In genomic region chr10:86401588-86402282, GRCh38 we compare ENCODE assay signal across 8 cellular contexts. TPM values are rescaled to one million over a fixed set of nuclear protein-coding genes. Genes with fewer than 3 reads are reported as not detected.
A peak's percentile ranks its signal among the peaks of the same experiment; 100 is the strongest.
DNase-seq lines count a peak whose midpoint lies in the region; ATAC-seq and TF ChIP-seq lines count a peak whose summit lies in the region.

No MANE protein-coding gene starts in this region.

- H3K4me1 ChIP-seq in heart left ventricle, result peaks cover 0 to 38% (median 26%) of the 10 kb centered on the region in 12 donors
- H3K4me1 ChIP-seq in iPS-20b (ENCODE audit: insufficient read depth, low read length), result no peaks in the 10 kb centered on the region

- 24 to 35% (median 25%) methylated on average over 27 of the region's 27 CpGs for WGBS in heart left ventricle, 4 donors

- peak overlapping the region in 2 of 12 donors; percentile 76 to 89 for H3K27ac ChIP-seq in heart left ventricle
- H3K27ac ChIP-seq in iPS-20b (ENCODE audit: low read length), result no peak overlapping the region

- no peak for DNase-seq in heart left ventricle
- DNase-seq in Right ventricle myocardium inferior (ENCODE audit: missing footprints), result no peak
- DNase-seq in activated naive CD4-positive, alpha-beta T cell treated with anti-CD3 and anti-CD28 coated beads, Interleukin-2, amount 50 U/mL, for 16 hours, result peak; percentile 34
- peak; percentile 14 to 74 for DNase-seq in stimulated activated CD4-positive, alpha-beta T cell treated with anti-CD3 and anti-CD28 coated beads, Interleukin-4, amount 100 ng/mL, for 4 hours
- no peak for DNase-seq in NK-92 treated with Interleukin-12 subunit alpha and Interleukin-12 subunit beta, amount 100 ng/mL, for 24 hours (lab: John Stamatoyannopoulos, UW)
- no peak for DNase-seq in SIG-M5 treated with dmso at 0.1 percent for 504 hours (lab: John Stamatoyannopoulos, UW; ENCODE audit: unreplicated experiment)

- H3K9ac ChIP-seq in iPS-20b (ENCODE audit: low read depth, low read length), result no peak overlapping the region

- H3K36me3 ChIP-seq in heart left ventricle (no peaks in the 10 kb centered on the region), iPS-20b (ENCODE audit: insufficient read depth, low read depth, low read length) (no peaks in the 10 kb centered on the region)

- intact Hi-C loops in heart left ventricle (cut with DNase I) (loop anchor here in 8 of 10 donors (2.0 to 10.0 kb wide), 4 partner anchors 123 to 186 kb away; partner anchors contain the start of gene WAPL (in 1 of the 8)), Right ventricle myocardium inferior (cut with DNase I) (loop anchor here (5.0 kb wide), 1 partner anchor 231 kb away; no protein-coding TSS in a partner anchor)

- H3K4me3 ChIP-seq in heart left ventricle, result peak overlapping the region in 10 of 12 donors; percentile 37 to 76 (median 62)
- peak overlapping the region; percentile 78; the same call in 1 of the 2 replicates for H3K4me3 ChIP-seq in iPS-20b (ENCODE audit: low read length)

- H3K27me3 ChIP-seq in heart left ventricle (peaks cover 0 to 19% (median 0%) of the 10 kb centered on the region in 9 donors), iPS-20b (ENCODE audit: insufficient read depth, low read length) (peaks cover 47% of the 10 kb centered on the region)

- ATAC-seq in heart left ventricle, result peak in 2 of 4 donors; percentile 1 to 3
- no peak for ATAC-seq in Right ventricle myocardium inferior
- no peak for ATAC-seq in GM18870 (IDR thresholded peaks at IDR 0.05; ENCODE audit: unreplicated experiment)

- H3K9me3 ChIP-seq in heart left ventricle (peaks cover 0 to 14% (median 0%) of the 10 kb centered on the region in 12 donors), iPS-20b (ENCODE audit: insufficient read depth, low read depth, low read length) (no peaks in the 10 kb centered on the region)

- TF ChIP-seq CTCF in heart left ventricle (IDR thresholded peaks at IDR 0.05), result no peak

- TF ChIP-seq POLR2A in heart left ventricle (IDR thresholded peaks at IDR 0.05), result no peak

RNA-seq across cellular contexts. Expression of gene GRID1, which starts 35.1 kb away (rescaled TPM):
- total RNA-seq in heart left ventricle (1 to 10 TPM in 8 of 9 donors, under 1 TPM in 1; 0.93 to 3.4 (median 1.6) TPM), Right ventricle myocardium inferior (1.3 TPM)
- polyA plus RNA-seq in heart left ventricle, result 1 to 10 TPM in 1 of 2 donors, under 1 TPM in 1; 0.69 to 1.7 TPM

Comparison
In these comparisons a context has a peak if more than half of its experiments do, and no peak if none do; other contexts are left out.
1. DNase-seq: peak in activated naive CD4-positive, alpha-beta T cell treated with anti-CD3 and anti-CD28 coated beads, Interleukin-2, amount 50 U/mL, for 16 hours (single experiment) and stimulated activated CD4-positive, alpha-beta T cell treated with anti-CD3 and anti-CD28 coated beads, Interleukin-4, amount 100 ng/mL, for 4 hours (2 of 2); none in heart left ventricle (0 of 5), Right ventricle myocardium inferior (single experiment), NK-92 treated with Interleukin-12 subunit alpha and Interleukin-12 subunit beta, amount 100 ng/mL, for 24 hours (single experiment) and SIG-M5 treated with dmso at 0.1 percent for 504 hours (single experiment).